In genomic region chr4:133186845-133187244, GRCh38 we compare ENCODE assay signal across 33 cellular contexts. TPM values are rescaled to one million over a fixed set of nuclear protein-coding genes. Genes with fewer than 3 reads are reported as not detected.
DNase-seq lines count a peak whose midpoint lies in the region; ATAC-seq and TF ChIP-seq lines count a peak whose summit lies in the region.
"Had no signal": no experiment of that assay in that cellular context is flagged by ENCODE, and none has a peak within 500 bp of the region (broad histone marks: within the 10 kb centered on the region; RNA-seq: fewer than 3 reads in every experiment).

No MANE protein-coding gene starts in this region.

- 97% methylated on average over 5 of the region's 5 CpGs for WGBS in mesenchymal stem cell

- no peaks in the 10 kb centered on the region for H3K79me1 ChIP-seq in mesenchymal stem cell (replicated peaks; ENCODE audit: low read length, poor library complexity, severe bottlenecking)

- intact Hi-C loops in ascending aorta (cut with DNase I): loop anchor here (2.0 kb wide), 1 partner anchor 34 kb away; no protein-coding TSS in a partner anchor

- H3K9me3 ChIP-seq in ascending aorta (no peaks in the 10 kb centered on the region), mesenchymal stem cell (ENCODE audit: control insufficient read depth, low read length) (no peaks in the 10 kb centered on the region)
- H3K9me3 ChIP-seq: body of pancreas, mucosa of descending colon, ovary, SJCRH30, upper lobe of left lung had no signal

- H4K8ac ChIP-seq in mesenchymal stem cell (ENCODE audit: low read length): peak overlapping the region; percentile 49

- H3K9ac ChIP-seq in mesenchymal stem cell (ENCODE audit: low read length): no peak overlapping the region

- H2AFZ ChIP-seq in ACC112 (ENCODE audit: low read length, unreplicated experiment): no peak overlapping the region
- no peak overlapping the region for H2AFZ ChIP-seq in mesenchymal stem cell (ENCODE audit: low read depth, low read length)

- no peak for ATAC-seq in GM21515 (IDR thresholded peaks at IDR 0.05; ENCODE audit: unreplicated experiment)
- ATAC-seq: body of pancreas, HepG2, mucosa of descending colon, natural killer cell, T-cell, WTC11 had no signal

- no peak overlapping the region for H2AK5ac ChIP-seq in mesenchymal stem cell (ENCODE audit: low read length, severe bottlenecking)

- no peak overlapping the region for H2BK120ac ChIP-seq in mesenchymal stem cell (ENCODE audit: low read depth, low read length)

- DNase-seq in HS-27A (ENCODE audit: low read depth) (peak; percentile 34), ascending aorta (ENCODE audit: low spot score in 2 of 2) (peak in 1 of 2 donors; percentile 78), mesenchymal stem cell (no peak), NCI-H2107 (lab: John Stamatoyannopoulos, UW) (no peak), GM19240 (ENCODE audit: insufficient read length, low spot score) (no peak)
- no peak for DNase-seq in activated CD4-positive, alpha-beta T cell treated with anti-CD3 and anti-CD28 coated beads, Interleukin-2, amount 50 U/mL, for 48 hours
- DNase-seq: activated CD4-positive, alpha-beta T cell treated with anti-CD3 and anti-CD28 coated beads, Interleukin-2, amount 10 ng/mL, durations not matched to agents 24 days and 14 days; activated gamma-delta T cell; activated naive CD8-positive, alpha-beta T cell treated with anti-CD3 and anti-CD28 coated beads for 36 hours; activated T-cell treated with anti-CD3 and anti-CD28 coated beads, Interleukin-2, amount 50 U/mL, for 24 hours; AML-193; body of pancreas; CD4-positive, alpha-beta T cell; cerebellar nuclear complex; dorsolateral prefrontal cortex; hippocampal formation; Kasumi-1; mucosa of descending colon; natural killer cell; NCI-H1417 treated with DMSO at 0.1 percent for 48 hours; NCI-H2081; NCI-H226; ovary; SJCRH30; stimulated activated CD4-positive, alpha-beta T cell treated with anti-CD3 and anti-CD28 coated beads, Interleukin-15, amount 100 ng/mL, for 24 hours; stimulated activated CD4-positive, alpha-beta T cell treated with anti-CD3 and anti-CD28 coated beads, Interleukin-4, amount 100 ng/mL, for 4 hours; T-cell; upper lobe of left lung had no signal

- H3K4me3 ChIP-seq in ACC112 (ENCODE audit: low read depth, low read length) (no peak overlapping the region), ascending aorta (no peak overlapping the region), mesenchymal stem cell (ENCODE audit: insufficient read depth in 1 of 2, low read depth in 1 of 2, low read length in 2 of 2) (no peak overlapping the region)
- H3K4me3 ChIP-seq: body of pancreas, dorsolateral prefrontal cortex, lung, mucosa of descending colon, ovary, SJCRH30, upper lobe of left lung had no signal

- H2BK12ac ChIP-seq in mesenchymal stem cell (ENCODE audit: low read length in 2 of 2): no peak overlapping the region

- H3K14ac ChIP-seq in mesenchymal stem cell (ENCODE audit: low read length in 2 of 2): no peak overlapping the region

- no peaks in the 10 kb centered on the region for H3K79me2 ChIP-seq in ACC112 (ENCODE audit: control insufficient read depth, insufficient read depth, low read length, unreplicated experiment)

- H3K27me3 ChIP-seq in ACC112 (ENCODE audit: insufficient read depth, low read length) (no peaks in the 10 kb centered on the region), ascending aorta (no peaks in the 10 kb centered on the region), mesenchymal stem cell (ENCODE audit: control insufficient read depth in 1 of 2, insufficient read depth in 1 of 2, low read length in 2 of 2) (no peaks in the 10 kb centered on the region)
- H3K27me3 ChIP-seq: body of pancreas, dorsolateral prefrontal cortex, ovary, SJCRH30, upper lobe of left lung had no signal

- no peaks in the 10 kb centered on the region for H3K36me3 ChIP-seq in ACC112 (ENCODE audit: insufficient read depth, low read length)
- peaks cover 0 to 5% of the 10 kb centered on the region in 2 donors for H3K36me3 ChIP-seq in ascending aorta
- no peaks in the 10 kb centered on the region for H3K36me3 ChIP-seq in mesenchymal stem cell (ENCODE audit: control insufficient read depth in 1 of 2, insufficient read depth in 2 of 2, low read depth in 1 of 2, low read length in 2 of 2)
- H3K36me3 ChIP-seq: ovary, SJCRH30, upper lobe of left lung had no signal

- TF ChIP-seq CTCF in ascending aorta (IDR thresholded peaks at IDR 0.05): no peak

- H2BK5ac ChIP-seq in mesenchymal stem cell (ENCODE audit: low read depth, low read length, poor library complexity, severe bottlenecking): no peak overlapping the region

- no peak overlapping the region for H3K18ac ChIP-seq in mesenchymal stem cell (ENCODE audit: low read depth in 1 of 2, low read length in 2 of 2)

- no peak overlapping the region for H2BK15ac ChIP-seq in mesenchymal stem cell (ENCODE audit: low read depth, poor library complexity, severe bottlenecking)

- H3K27ac ChIP-seq in ACC112 (ENCODE audit: low read depth, low read length) (peak overlapping the region; percentile 12), ascending aorta (peak overlapping the region; percentile 53 to 80), mesenchymal stem cell (ENCODE audit: low read length, poor library complexity, severe bottlenecking) (no peak overlapping the region)
- H3K27ac ChIP-seq: body of pancreas, ovary, SJCRH30, upper lobe of left lung had no signal

- no peak overlapping the region for H3K4ac ChIP-seq in mesenchymal stem cell (ENCODE audit: low read depth in 1 of 2, low read length in 2 of 2)

- no peak overlapping the region for H3K23ac ChIP-seq in mesenchymal stem cell (ENCODE audit: low read length in 2 of 2)

- no peaks in the 10 kb centered on the region for H3K4me1 ChIP-seq in ACC112 (ENCODE audit: control insufficient read depth, insufficient read depth, low read length, unreplicated experiment)
- H3K4me1 ChIP-seq in ascending aorta: peaks cover 0 to 8% of the 10 kb centered on the region in 2 donors
- H3K4me1 ChIP-seq in mesenchymal stem cell (ENCODE audit: control insufficient read depth, insufficient read depth, low read depth, low read length): no peaks in the 10 kb centered on the region
- H3K4me1 ChIP-seq: body of pancreas, SJCRH30, upper lobe of left lung had no signal

- no peak overlapping the region for H3K4me2 ChIP-seq in mesenchymal stem cell (ENCODE audit: low read length, poor library complexity, severe bottlenecking)

- no peak overlapping the region for H4K91ac ChIP-seq in mesenchymal stem cell (ENCODE audit: low read length)

RNA-seq across cellular contexts. Expression of gene PCDH10, which starts 37.8 kb away (rescaled TPM):
- 45.3 TPM for total RNA-seq in ascending aorta
- polyA plus RNA-seq in mesenchymal stem cell (2013, experiment 1 of 2): 4.5 TPM
- 4.5 TPM for polyA plus RNA-seq in mesenchymal stem cell (2013, experiment 2 of 2)
- total RNA-seq: activated CD4-positive, alpha-beta T cell treated with anti-CD3 and anti-CD28 coated beads, Interleukin-2, amount 10 ng/mL, durations not matched to agents 24 days and 14 days; activated naive CD8-positive, alpha-beta T cell treated with anti-CD3 and anti-CD28 coated beads for 36 hours; CD4-positive, alpha-beta T cell; HepG2; natural killer cell; T-cell had no signal
- polyA plus RNA-seq: HepG2 had no signal
